Comparison of ENCODE assay signal across 1 cellular context in genomic region chr2:217899231-217900009, GRCh38.
TF ChIP-seq lines count a peak whose summit lies in the region.

No MANE protein-coding gene starts in this region.

TF ChIP-seq in HepG2, 621 proteins besides CTCF, POLR2A, EP300 and RAD21 (continued from another document and continues in another):
- TF ChIP-seq ZNF580 (CRISPR knock-in tag; IDR thresholded peaks at IDR 0.05; ENCODE audit: borderline replicate concordance, low read depth) (peak; percentile 89; the same call in 1 of the 2 replicates), ATF6 (CRISPR knock-in tag; conservative IDR thresholded peaks at IDR 0.05) (peak; percentile 70; the same call in 1 of the 2 replicates), DPF2 (CRISPR knock-in tag; IDR thresholded peaks at IDR 0.05; ENCODE audit: borderline replicate concordance, low read depth) (0 out of 2 replicates have a peak, but pooled peaks have one; percentile 49), ELF1 (CRISPR knock-in tag; IDR thresholded peaks at IDR 0.05) (peak; percentile 68), ZNF264 (CRISPR knock-in tag; IDR thresholded peaks at IDR 0.05) (no peak), TRIM22 (IDR thresholded peaks at IDR 0.05) (no peak), KLF16 (CRISPR knock-in tag; IDR thresholded peaks at IDR 0.05) (0 out of 4 replicates have a peak, but pooled peaks of 1 of the 2 experiments have one; percentile 31), EEA1 (CRISPR knock-in tag; IDR thresholded peaks at IDR 0.05; ENCODE audit: borderline replicate concordance) (no peak), DRAP1 (CRISPR knock-in tag; IDR thresholded peaks at IDR 0.05) (peak; percentile 62), RFX1 (IDR thresholded peaks at IDR 0.05) (no peak), ZNF205 (CRISPR knock-in tag; IDR thresholded peaks at IDR 0.05) (peak; percentile 72; the same call in 1 of the 2 replicates), SATB2 (CRISPR knock-in tag; IDR thresholded peaks at IDR 0.05) (no peak), ETV6 (CRISPR knock-in tag; conservative IDR thresholded peaks at IDR 0.05) (no peak; the same call in 1 of the 2 replicates), POGK (CRISPR knock-in tag; conservative IDR thresholded peaks at IDR 0.05) (0 out of 2 replicates have a peak, but pooled peaks have one; percentile 32), FOXC1 (CRISPR knock-in tag; IDR thresholded peaks at IDR 0.05; ENCODE audit: borderline replicate concordance) (0 out of 2 replicates have a peak, but pooled peaks have one; percentile 58), SNAPC5 (CRISPR knock-in tag; IDR thresholded peaks at IDR 0.05; ENCODE audit: borderline replicate concordance) (no peak), ARID5B (CRISPR knock-in tag; IDR thresholded peaks at IDR 0.05) (peak; percentile 67), NFE2 (CRISPR knock-in tag; IDR thresholded peaks at IDR 0.05) (no peak), FOXP4 (CRISPR knock-in tag; IDR thresholded peaks at IDR 0.05) (0 out of 2 replicates have a peak, but pooled peaks have one; percentile 45), ZNF280D (CRISPR knock-in tag; IDR thresholded peaks at IDR 0.05) (0 out of 2 replicates have a peak, but pooled peaks have one; percentile 61), FOXK1 (CRISPR knock-in tag; IDR thresholded peaks at IDR 0.05; ENCODE audit: borderline replicate concordance, low read depth) (peak; percentile 63; the same call in 1 of the 2 replicates), HIC2 (CRISPR knock-in tag; IDR thresholded peaks at IDR 0.05; ENCODE audit: low read depth) (peak; percentile 68; the same call in 1 of the 2 replicates), ATF7 (IDR thresholded peaks at IDR 0.05) (no peak), ATF7 (CRISPR knock-in tag; IDR thresholded peaks at IDR 0.05) (no peak), SKIL (CRISPR knock-in tag; IDR thresholded peaks at IDR 0.05; ENCODE audit: borderline replicate concordance) (peak; percentile 64; the same call in 1 of the 2 replicates), SIN3B (IDR thresholded peaks at IDR 0.05; ENCODE audit: low read length) (no peak), TOE1 (CRISPR knock-in tag; IDR thresholded peaks at IDR 0.05) (peak; percentile 50; the same call in 1 of the 2 replicates), MAX (IDR thresholded peaks at IDR 0.05) (peak; percentile 75), TP53 (CRISPR knock-in tag; conservative IDR thresholded peaks at IDR 0.05) (0 out of 2 replicates have a peak, but pooled peaks have one; percentile 9)
